ENCODE assay signal across 2 cellular contexts in the genomic region with DNA sequence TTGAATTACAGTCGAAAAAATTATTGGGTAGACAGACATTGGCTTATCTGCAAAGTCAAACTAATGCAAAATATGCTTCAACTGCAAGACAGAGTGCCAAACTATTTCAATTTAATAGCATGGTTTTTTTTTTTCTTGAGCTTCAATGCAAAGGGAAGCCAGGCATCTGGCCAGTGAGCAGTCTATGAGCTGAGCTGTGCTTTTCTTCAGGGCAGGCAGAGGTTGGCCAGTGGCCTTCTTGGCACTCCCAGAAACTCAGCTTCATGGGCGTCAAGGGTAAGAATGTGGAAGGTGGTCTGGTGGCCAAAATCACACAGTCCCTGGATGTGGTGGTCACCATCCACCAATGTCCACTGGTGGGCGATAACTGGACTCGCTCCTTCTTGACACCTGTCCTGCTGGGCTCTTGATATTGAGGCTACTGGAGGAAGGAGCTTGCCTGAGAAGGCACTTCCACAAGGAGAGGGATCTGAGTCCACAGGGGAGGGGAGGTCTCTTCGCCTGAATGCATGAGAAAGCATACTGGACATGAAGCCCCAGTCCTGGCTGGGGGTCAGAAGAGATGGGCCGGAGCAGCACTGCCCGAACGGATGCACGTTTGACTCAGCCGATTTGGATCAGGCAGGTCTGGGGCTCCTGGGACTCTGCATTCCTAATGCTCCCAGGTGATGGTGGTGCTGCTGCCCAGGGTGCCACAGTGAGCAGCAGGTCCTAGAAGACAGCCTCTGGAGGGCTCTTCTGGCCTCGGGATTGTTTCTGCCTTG.
TF ChIP-seq lines count a peak whose summit lies in the region.

No MANE protein-coding gene starts in this region.

TF ChIP-seq in A549, 52 proteins besides CTCF, POLR2A, EP300 and RAD21:
- TF ChIP-seq, protein P1, sequence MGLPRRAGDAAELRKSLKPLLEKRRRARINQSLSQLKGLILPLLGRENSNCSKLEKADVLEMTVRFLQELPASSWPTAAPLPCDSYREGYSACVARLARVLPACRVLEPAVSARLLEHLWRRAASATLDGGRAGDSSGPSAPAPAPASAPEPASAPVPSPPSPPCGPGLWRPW (IDR thresholded peaks at IDR 0.05): no peak
- TF ChIP-seq TFCP2L1 (CRISPR knock-in tag; IDR thresholded peaks at IDR 0.05): no peak
- TF ChIP-seq BHLHE40 (IDR thresholded peaks at IDR 0.05; ENCODE audit: low read depth, low read length): no peak
- TF ChIP-seq NR3C1 (IDR thresholded peaks at IDR 0.05): no peak
- TF ChIP-seq CBX2 (IDR thresholded peaks at IDR 0.05; ENCODE audit: borderline replicate concordance, low read depth): no peak
- no peak for TF ChIP-seq FOXS1 (CRISPR knock-in tag; IDR thresholded peaks at IDR 0.05)
- TF ChIP-seq TP53 (CRISPR knock-in tag; IDR thresholded peaks at IDR 0.05): no peak

TF ChIP-seq in WTC11, 78 proteins besides CTCF, POLR2A, EP300 and RAD21 (continued from another document):
- TF ChIP-seq JUN (CRISPR knock-in tag; IDR thresholded peaks at IDR 0.05) (no peak), NFATC4 (CRISPR knock-in tag; IDR thresholded peaks at IDR 0.05) (no peak), NFYB (CRISPR knock-in tag; conservative IDR thresholded peaks at IDR 0.05; ENCODE audit: low read depth) (no peak), OVOL2 (CRISPR knock-in tag; IDR thresholded peaks at IDR 0.05; ENCODE audit: borderline replicate concordance) (no peak), NR2C2 (CRISPR knock-in tag; IDR thresholded peaks at IDR 0.05) (no peak), ZNF263 (CRISPR knock-in tag; IDR thresholded peaks at IDR 0.05; ENCODE audit: low read depth) (no peak), RELA (CRISPR knock-in tag; IDR thresholded peaks at IDR 0.05; ENCODE audit: borderline replicate concordance) (no peak)
- TF ChIP-seq, protein P2, sequence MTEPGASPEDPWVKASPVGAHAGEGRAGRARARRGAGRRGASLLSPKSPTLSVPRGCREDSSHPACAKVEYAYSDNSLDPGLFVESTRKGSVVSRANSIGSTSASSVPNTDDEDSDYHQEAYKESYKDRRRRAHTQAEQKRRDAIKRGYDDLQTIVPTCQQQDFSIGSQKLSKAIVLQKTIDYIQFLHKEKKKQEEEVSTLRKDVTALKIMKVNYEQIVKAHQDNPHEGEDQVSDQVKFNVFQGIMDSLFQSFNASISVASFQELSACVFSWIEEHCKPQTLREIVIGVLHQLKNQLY (CRISPR knock-in tag; IDR thresholded peaks at IDR 0.05): no peak
- TF ChIP-seq, protein P3, sequence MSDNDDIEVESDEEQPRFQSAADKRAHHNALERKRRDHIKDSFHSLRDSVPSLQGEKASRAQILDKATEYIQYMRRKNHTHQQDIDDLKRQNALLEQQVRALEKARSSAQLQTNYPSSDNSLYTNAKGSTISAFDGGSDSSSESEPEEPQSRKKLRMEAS (CRISPR knock-in tag; IDR thresholded peaks at IDR 0.05): no peak
- TF ChIP-seq, protein P4, sequence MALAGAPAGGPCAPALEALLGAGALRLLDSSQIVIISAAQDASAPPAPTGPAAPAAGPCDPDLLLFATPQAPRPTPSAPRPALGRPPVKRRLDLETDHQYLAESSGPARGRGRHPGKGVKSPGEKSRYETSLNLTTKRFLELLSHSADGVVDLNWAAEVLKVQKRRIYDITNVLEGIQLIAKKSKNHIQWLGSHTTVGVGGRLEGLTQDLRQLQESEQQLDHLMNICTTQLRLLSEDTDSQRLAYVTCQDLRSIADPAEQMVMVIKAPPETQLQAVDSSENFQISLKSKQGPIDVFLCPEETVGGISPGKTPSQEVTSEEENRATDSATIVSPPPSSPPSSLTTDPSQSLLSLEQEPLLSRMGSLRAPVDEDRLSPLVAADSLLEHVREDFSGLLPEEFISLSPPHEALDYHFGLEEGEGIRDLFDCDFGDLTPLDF (CRISPR knock-in tag; IDR thresholded peaks at IDR 0.05): no peak
